8 cellular contexts compared by ENCODE assay signal in genomic region chr9:34254141-34254913, GRCh38.
DNase-seq lines count a peak whose midpoint lies in the region; ATAC-seq and TF ChIP-seq lines count a peak whose summit lies in the region.

No MANE protein-coding gene starts in this region.

- no peaks in the 10 kb centered on the region for H3K9me3 Mint-ChIP-seq in osteocyte (ENCODE audit: unreplicated experiment)

- H3K4me1 ChIP-seq in BE2C (peaks cover 10% of the 10 kb centered on the region), NT2/D1 (ENCODE audit: insufficient read depth, insufficient read length) (peaks cover 2% of the 10 kb centered on the region), esophagus muscularis mucosa (peaks cover 47 to 76% (median 56%) of the 10 kb centered on the region in 4 donors)

- H3K27me3 Mint-ChIP-seq in osteocyte (ENCODE audit: unreplicated experiment) = no peaks in the 10 kb centered on the region

- no peak for TF ChIP-seq EP300 in esophagus muscularis mucosa (IDR thresholded peaks at IDR 0.05)

- intact Hi-C loops in esophagus muscularis mucosa (cut with DNase I) = no loop called here

- no peak for TF ChIP-seq POLR2A in esophagus muscularis mucosa (IDR thresholded peaks at IDR 0.05; ENCODE audit: low read depth)

- H3K36me3 ChIP-seq in BE2C = peaks cover 62% of the 10 kb centered on the region
- H3K36me3 ChIP-seq in NT2/D1 (ENCODE audit: insufficient read depth, insufficient read length, low read length) = peaks cover 93% of the 10 kb centered on the region
- H3K36me3 ChIP-seq in esophagus muscularis mucosa = peaks cover 14 to 35% (median 31%) of the 10 kb centered on the region in 4 donors

- peak overlapping the region; percentile 8 for H3K9ac ChIP-seq in NT2/D1 (ENCODE audit: insufficient read length, low read depth)

- peaks cover 19% of the 10 kb centered on the region for H3K36me3 Mint-ChIP-seq in osteocyte (ENCODE audit: unreplicated experiment)

- peaks cover 20% of the 10 kb centered on the region for H3K4me1 Mint-ChIP-seq in osteocyte (ENCODE audit: unreplicated experiment)

- DNase-seq in BE2C (peak; percentile 66), NT2/D1 (ENCODE audit: low read depth, low spot score) (no peak), esophagus muscularis mucosa (ENCODE audit: extremely low spot score) (no peak), osteocyte (ENCODE audit: extremely low spot score, unreplicated experiment) (no peak), mucosa of gallbladder (ENCODE audit: low spot score) (no peak)
- no peak for DNase-seq in stimulated activated CD4-positive, alpha-beta T cell treated with anti-CD3 and anti-CD28 coated beads, Interleukin-2, amount 100 ng/mL, for 48 hours

- H3K4me3 ChIP-seq in BE2C (ENCODE audit: low read depth, low read length) (no peak overlapping the region), NT2/D1 (ENCODE audit: insufficient read length, low read depth) (no peak overlapping the region), esophagus muscularis mucosa (no peak overlapping the region)

- ATAC-seq in GM19328 (IDR thresholded peaks at IDR 0.05; ENCODE audit: unreplicated experiment) (no peak), HG03280 (IDR thresholded peaks at IDR 0.05; ENCODE audit: unreplicated experiment) (no peak)

- no peaks in the 10 kb centered on the region for H3K9me3 ChIP-seq in BE2C
- H3K9me3 ChIP-seq in NT2/D1 (ENCODE audit: insufficient read depth, low read length) = no peaks in the 10 kb centered on the region
- H3K9me3 ChIP-seq in esophagus muscularis mucosa = no peaks in the 10 kb centered on the region

- H3K27ac ChIP-seq in esophagus muscularis mucosa (replicated peaks in 1 of 4) = peak overlapping the region; percentile 70 to 86 (median 83)

- WGBS in esophagus muscularis mucosa = 39% methylated on average over 9 of the region's 16 CpGs

- H3K27me3 ChIP-seq in BE2C (no peaks in the 10 kb centered on the region), NT2/D1 (ENCODE audit: insufficient read depth, insufficient read length) (no peaks in the 10 kb centered on the region), esophagus muscularis mucosa (no peaks in the 10 kb centered on the region)

- no peak overlapping the region for H3K4me3 Mint-ChIP-seq in osteocyte (ENCODE audit: unreplicated experiment)

- peak overlapping the region; percentile 80 for H3K27ac Mint-ChIP-seq in osteocyte (ENCODE audit: unreplicated experiment)

- TF ChIP-seq CTCF in BE2C (IDR thresholded peaks at IDR 0.05; ENCODE audit: low read depth, low read length) = no peak
- TF ChIP-seq CTCF in esophagus muscularis mucosa (IDR thresholded peaks at IDR 0.05) = no peak
- TF ChIP-seq CTCF in osteocyte (IDR thresholded peaks at IDR 0.05) = no peak
